In the genomic region with DNA sequence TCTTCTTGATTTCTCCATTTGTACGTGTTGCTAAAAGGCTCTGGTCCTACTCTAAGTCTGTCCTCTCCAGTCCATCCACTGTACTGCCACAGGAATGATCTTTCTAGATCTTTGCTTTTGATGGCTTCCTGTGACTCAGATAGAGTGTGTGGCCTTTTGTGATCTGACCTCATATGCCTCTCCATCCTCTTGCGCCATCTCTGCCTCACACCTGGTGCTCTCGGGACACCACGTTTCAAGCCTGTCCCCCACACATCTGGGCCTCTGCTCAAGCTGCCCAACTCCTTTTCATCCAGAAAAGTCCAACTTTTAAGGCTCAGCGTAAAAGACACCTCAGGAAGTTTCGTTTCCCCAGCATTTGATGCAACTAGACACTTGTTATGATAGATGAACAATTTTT, we compare ENCODE assay signal across 1 cellular context.
TF ChIP-seq lines count a peak whose summit lies in the region.

No MANE protein-coding gene starts in this region.

TF ChIP-seq in K562, 482 proteins besides CTCF, POLR2A, EP300 and RAD21 (continued from another document):
- TF ChIP-seq IRF9 (tag; IDR thresholded peaks at IDR 0.05) (no peak), HDAC3 (IDR thresholded peaks at IDR 0.05; ENCODE audit: borderline replicate concordance, partially characterized antibody) (no peak), CBX8 (IDR thresholded peaks at IDR 0.05; ENCODE audit: borderline replicate concordance, extremely low read depth, low read depth, low read length, poor library complexity, severe bottlenecking) (no peak), ATF1 (CRISPR knock-in tag; IDR thresholded peaks at IDR 0.05) (no peak), ATF1 (tag; IDR thresholded peaks at IDR 0.05) (no peak), MXD1 (CRISPR knock-in tag; IDR thresholded peaks at IDR 0.05; ENCODE audit: borderline replicate concordance, poor library complexity, severe bottlenecking) (no peak), THRAP3 (IDR thresholded peaks at IDR 0.05; ENCODE audit: borderline replicate concordance) (no peak), FIP1L1 (IDR thresholded peaks at IDR 0.05; ENCODE audit: low read depth, low read length, poor library complexity, severe bottlenecking) (no peak)
- TF ChIP-seq, protein P1, sequence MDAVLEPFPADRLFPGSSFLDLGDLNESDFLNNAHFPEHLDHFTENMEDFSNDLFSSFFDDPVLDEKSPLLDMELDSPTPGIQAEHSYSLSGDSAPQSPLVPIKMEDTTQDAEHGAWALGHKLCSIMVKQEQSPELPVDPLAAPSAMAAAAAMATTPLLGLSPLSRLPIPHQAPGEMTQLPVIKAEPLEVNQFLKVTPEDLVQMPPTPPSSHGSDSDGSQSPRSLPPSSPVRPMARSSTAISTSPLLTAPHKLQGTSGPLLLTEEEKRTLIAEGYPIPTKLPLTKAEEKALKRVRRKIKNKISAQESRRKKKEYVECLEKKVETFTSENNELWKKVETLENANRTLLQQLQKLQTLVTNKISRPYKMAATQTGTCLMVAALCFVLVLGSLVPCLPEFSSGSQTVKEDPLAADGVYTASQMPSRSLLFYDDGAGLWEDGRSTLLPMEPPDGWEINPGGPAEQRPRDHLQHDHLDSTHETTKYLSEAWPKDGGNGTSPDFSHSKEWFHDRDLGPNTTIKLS (IDR thresholded peaks at IDR 0.05; ENCODE audit: borderline replicate concordance, low read depth), result no peak
- TF ChIP-seq, protein P2, sequence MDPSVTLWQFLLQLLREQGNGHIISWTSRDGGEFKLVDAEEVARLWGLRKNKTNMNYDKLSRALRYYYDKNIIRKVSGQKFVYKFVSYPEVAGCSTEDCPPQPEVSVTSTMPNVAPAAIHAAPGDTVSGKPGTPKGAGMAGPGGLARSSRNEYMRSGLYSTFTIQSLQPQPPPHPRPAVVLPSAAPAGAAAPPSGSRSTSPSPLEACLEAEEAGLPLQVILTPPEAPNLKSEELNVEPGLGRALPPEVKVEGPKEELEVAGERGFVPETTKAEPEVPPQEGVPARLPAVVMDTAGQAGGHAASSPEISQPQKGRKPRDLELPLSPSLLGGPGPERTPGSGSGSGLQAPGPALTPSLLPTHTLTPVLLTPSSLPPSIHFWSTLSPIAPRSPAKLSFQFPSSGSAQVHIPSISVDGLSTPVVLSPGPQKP (CRISPR knock-in tag; IDR thresholded peaks at IDR 0.05), result no peak
TF ChIP-seq in K562: peak in this region for 8.
